9 cellular contexts compared by ENCODE assay signal in genomic region chr14:100374891-100375272, GRCh38. TPM values are rescaled to one million over a fixed set of nuclear protein-coding genes. Genes with fewer than 3 reads are reported as not detected.
DNase-seq lines count a peak whose midpoint lies in the region; ATAC-seq and TF ChIP-seq lines count a peak whose summit lies in the region.
"Had no signal": no experiment of that assay in that cellular context is flagged by ENCODE, and none has a peak within 500 bp of the region (broad histone marks: within the 10 kb centered on the region; RNA-seq: fewer than 3 reads in every experiment).

No MANE protein-coding gene starts in this region.

- peak overlapping the region; percentile 80 to 85 for H3K4ac ChIP-seq in mesenchymal stem cell (ENCODE audit: low read depth in 1 of 2, low read length in 2 of 2)

- peak overlapping the region; percentile 73 to 98 (median 95) for H3K27ac Mint-ChIP-seq in brain

- intact Hi-C loops in left ventricle myocardium inferior (cut with micrococcal nuclease) = loop anchor here (10.0 kb wide), 1 partner anchor 90 kb away; no protein-coding TSS in a partner anchor
- intact Hi-C loops in left ventricle myocardium superior (cut with micrococcal nuclease) = no loop called here
- intact Hi-C loops in uterus (cut with DNase I; ENCODE audit: low total_unique reads) = no loop called here

- H3K4me2 ChIP-seq in mesenchymal stem cell (ENCODE audit: low read length, poor library complexity, severe bottlenecking) = peak overlapping the region; percentile 88

- H3K9me3 ChIP-seq in left ventricle myocardium inferior (replicated peaks) = no peaks in the 10 kb centered on the region
- no peaks in the 10 kb centered on the region for H3K9me3 ChIP-seq in mesenchymal stem cell (ENCODE audit: control insufficient read depth, low read length)
- H3K9me3 ChIP-seq in uterus = no peaks in the 10 kb centered on the region

- peak overlapping the region; percentile 7 to 59 for H2BK12ac ChIP-seq in mesenchymal stem cell (ENCODE audit: low read length in 2 of 2)

- H3K9me3 Mint-ChIP-seq in brain = no peaks in the 10 kb centered on the region

- ATAC-seq in left ventricle myocardium superior (no peak), GM19455 (IDR thresholded peaks at IDR 0.05; ENCODE audit: unreplicated experiment) (no peak)

- peak overlapping the region; percentile 57 for H2BK120ac ChIP-seq in mesenchymal stem cell (ENCODE audit: low read depth, low read length)

- H2BK15ac ChIP-seq in mesenchymal stem cell (ENCODE audit: low read depth, poor library complexity, severe bottlenecking) = no peak overlapping the region

- peak overlapping the region in 1 of 2 experiments; percentile 43 for H3K23ac ChIP-seq in mesenchymal stem cell (ENCODE audit: low read length in 2 of 2)

- H2AFZ ChIP-seq in mesenchymal stem cell (ENCODE audit: low read depth, low read length) = no peak overlapping the region

- H3K9ac ChIP-seq in mesenchymal stem cell (ENCODE audit: low read length) = peak overlapping the region; percentile 100

- H3K4me1 ChIP-seq in left ventricle myocardium inferior (peaks cover 65% of the 10 kb centered on the region), mesenchymal stem cell (ENCODE audit: control insufficient read depth, insufficient read depth, low read depth, low read length) (peaks cover 14% of the 10 kb centered on the region), uterus (peaks cover 0 to 5% of the 10 kb centered on the region in 2 donors)

- H3K79me1 ChIP-seq in mesenchymal stem cell (replicated peaks; ENCODE audit: low read length, poor library complexity, severe bottlenecking) = peaks cover 24% of the 10 kb centered on the region

- H2AK5ac ChIP-seq in mesenchymal stem cell (ENCODE audit: low read length, severe bottlenecking) = peak overlapping the region; percentile 14

- H3K27me3 Mint-ChIP-seq in brain = peaks cover 4% of the 10 kb centered on the region

- peak overlapping the region; percentile 1 for H4K8ac ChIP-seq in mesenchymal stem cell (ENCODE audit: low read length)

- peaks cover 13% of the 10 kb centered on the region for H3K36me3 Mint-ChIP-seq in brain

- peak overlapping the region; percentile 74 for H4K91ac ChIP-seq in mesenchymal stem cell (ENCODE audit: low read length)

- H3K4me3 Mint-ChIP-seq in brain = peak overlapping the region; percentile 93 to 100 (median 96)

- TF ChIP-seq CTCF in left ventricle myocardium inferior (IDR thresholded peaks at IDR 0.05; ENCODE audit: borderline replicate concordance) (no peak), brain (conservative IDR thresholded peaks at IDR 0.05) (no peak), uterus (IDR thresholded peaks at IDR 0.05) (no peak)

- peaks cover 56% of the 10 kb centered on the region for H3K4me1 Mint-ChIP-seq in brain

- H3K27ac ChIP-seq in left ventricle myocardium inferior (replicated peaks) (peak overlapping the region; percentile 96), mesenchymal stem cell (ENCODE audit: low read length, poor library complexity, severe bottlenecking) (peak overlapping the region; percentile 73), uterus (peak overlapping the region; percentile 82 to 88)

- 87% methylated on average over 8 of the region's 8 CpGs for WGBS in mesenchymal stem cell

- H3K27me3 ChIP-seq in left ventricle myocardium inferior (ENCODE audit: low read depth) (no peaks in the 10 kb centered on the region), mesenchymal stem cell (ENCODE audit: control insufficient read depth in 1 of 2, insufficient read depth in 1 of 2, low read length in 2 of 2) (no peaks in the 10 kb centered on the region), uterus (no peaks in the 10 kb centered on the region)

- TF ChIP-seq POLR2A in uterus (IDR thresholded peaks at IDR 0.05) = no peak

- no peak overlapping the region for H3K14ac ChIP-seq in mesenchymal stem cell (ENCODE audit: low read length in 2 of 2)

- H3K4me3 ChIP-seq in left ventricle myocardium inferior (peak overlapping the region; percentile 83), mesenchymal stem cell (ENCODE audit: insufficient read depth in 1 of 2, low read depth in 1 of 2, low read length in 2 of 2) (peak overlapping the region; percentile 38 to 97), uterus (peak overlapping the region; percentile 64 to 78)

- DNase-seq in left ventricle myocardium inferior (no peak), left ventricle myocardium superior (no peak), mesenchymal stem cell (no peak), uterus (no peak), COLO668 (lab: John Stamatoyannopoulos, UW; ENCODE audit: unreplicated experiment) (no peak), NCI-H226 (no peak)
- DNase-seq: NCI-H510A had no signal

- peak overlapping the region; percentile 71 to 82 for H3K18ac ChIP-seq in mesenchymal stem cell (ENCODE audit: low read depth in 1 of 2, low read length in 2 of 2)

- H3K36me3 ChIP-seq in left ventricle myocardium inferior = peaks cover 6% of the 10 kb centered on the region
- peaks cover 0 to 18% of the 10 kb centered on the region in 2 experiments for H3K36me3 ChIP-seq in mesenchymal stem cell (ENCODE audit: control insufficient read depth in 1 of 2, insufficient read depth in 2 of 2, low read depth in 1 of 2, low read length in 2 of 2)
- H3K36me3 ChIP-seq in uterus = no peaks in the 10 kb centered on the region

- H2BK5ac ChIP-seq in mesenchymal stem cell (ENCODE audit: low read depth, low read length, poor library complexity, severe bottlenecking) = no peak overlapping the region

RNA-seq across cellular contexts. Expression of gene WDR25, which starts 1.4 kb away (rescaled TPM):
- total RNA-seq in left ventricle myocardium inferior (5.4 TPM), left ventricle myocardium superior (4.5 TPM), uterus (10 to 100 TPM in 3 of 4 donors, 1 to 10 TPM in 1; 2.6 to 53.8 (median 14.5) TPM)
- 22.8 TPM for polyA plus RNA-seq in brain (ENCODE audit: insufficient read depth, low read depth, low replicate concordance)
- 12.3 TPM for polyA plus RNA-seq in mesenchymal stem cell (2013, experiment 1 of 2)
- polyA plus RNA-seq in mesenchymal stem cell (2013, experiment 2 of 2) = 12.0 TPM

RNA-seq across cellular contexts. Expression of gene SLC25A47, which starts 51.7 kb away (rescaled TPM):
- total RNA-seq in left ventricle myocardium inferior (not detected), left ventricle myocardium superior (not detected), uterus (not detected)
- 0.27 TPM for polyA plus RNA-seq in brain (ENCODE audit: insufficient read depth, low read depth, low replicate concordance)
- polyA plus RNA-seq in mesenchymal stem cell (2013, experiment 1 of 2) = not detected
- polyA plus RNA-seq in mesenchymal stem cell (2013, experiment 2 of 2) = not detected
